ENCODE assay signal across 9 cellular contexts in genomic region chr15:51267714-51268105, GRCh38.
DNase-seq lines count a peak whose midpoint lies in the region; ATAC-seq and TF ChIP-seq lines count a peak whose summit lies in the region.
"Had no signal": no experiment of that assay in that cellular context is flagged by ENCODE, and none has a peak within 500 bp of the region (broad histone marks: within the 10 kb centered on the region; RNA-seq: fewer than 3 reads in every experiment).

No MANE protein-coding gene starts in this region.

- H3K9me3 ChIP-seq in Panc1 (ENCODE audit: control insufficient read depth, insufficient read depth, low read depth, low read length) (no peaks in the 10 kb centered on the region), parathyroid adenoma (ENCODE audit: control insufficient read depth, low read length) (no peaks in the 10 kb centered on the region)
- H3K9me3 ChIP-seq in naive thymus-derived CD4-positive, alpha-beta T cell (ENCODE audit: control insufficient read depth in 2 of 3, low read length in 3 of 3) = no peaks in the 10 kb centered on the region

- H3K27ac ChIP-seq in Panc1 (ENCODE audit: low read length) = no peak overlapping the region
- H3K27ac ChIP-seq in parathyroid adenoma = no peak overlapping the region
- H3K27ac ChIP-seq in naive thymus-derived CD4-positive, alpha-beta T cell (ENCODE audit: low read depth, low read length) = no peak overlapping the region

- no peaks in the 10 kb centered on the region for H3K79me2 ChIP-seq in parathyroid adenoma

- H3K9ac ChIP-seq in parathyroid adenoma = no peak overlapping the region

- H3K4me3 ChIP-seq in Panc1 (ENCODE audit: low read depth in 2 of 2, low read length in 2 of 2) (peak overlapping the region; percentile 31 to 46), parathyroid adenoma (ENCODE audit: low read depth, low read length) (peak overlapping the region; percentile 51)
- H3K4me3 ChIP-seq in naive thymus-derived CD4-positive, alpha-beta T cell (ENCODE audit: low read length) = no peak overlapping the region

- H2AFZ ChIP-seq in parathyroid adenoma = peak overlapping the region; percentile 73

- H3K4me3 Mint-ChIP-seq in naive thymus-derived CD4-positive, alpha-beta T cell = no peak overlapping the region

- H3K9me3 Mint-ChIP-seq in naive thymus-derived CD4-positive, alpha-beta T cell = peaks cover 0 to 5% (median 0%) of the 10 kb centered on the region in 11 donors

- DNase-seq in EL = peak; percentile 22
- DNase-seq in Panc1 (ENCODE audit: low read depth, low spot score) = no peak
- DNase-seq in head of caudate nucleus = peak in 40 of 42 donors; percentile 25 to 79 (median 56)
- no peak for DNase-seq in NK-92 (lab: John Stamatoyannopoulos, UW; ENCODE audit: unreplicated experiment)
- DNase-seq in omental fat pad (ENCODE audit: low spot score) = no peak
- DNase-seq in naive thymus-derived CD4-positive, alpha-beta T cell = no peak
- no peak for DNase-seq in activated CD4-positive, alpha-beta T cell treated with anti-CD3 and anti-CD28 coated beads for 1 hour
- DNase-seq: T-helper 9 cell had no signal

- TF ChIP-seq CTCF in Panc1 (IDR thresholded peaks at IDR 0.05) (no peak), parathyroid adenoma (IDR thresholded peaks at IDR 0.05) (no peak), omental fat pad (IDR thresholded peaks at IDR 0.05) (no peak)

- peaks cover 0 to 43% (median 21%) of the 10 kb centered on the region in 5 donors for H3K27me3 Mint-ChIP-seq in naive thymus-derived CD4-positive, alpha-beta T cell

- peaks cover 2 to 7% (median 5%) of the 10 kb centered on the region in 7 donors for H3K4me1 Mint-ChIP-seq in naive thymus-derived CD4-positive, alpha-beta T cell

- POLR2A ChIA-PET in Panc1 (lab: Charles Lee) = no interaction called here
- POLR2A ChIA-PET in naive thymus-derived CD4-positive, alpha-beta T cell (lab: Charles Lee) = no interaction called here

- H3K36me3 ChIP-seq in Panc1 (ENCODE audit: control insufficient read depth, insufficient read depth, low read length) (no peaks in the 10 kb centered on the region), parathyroid adenoma (ENCODE audit: control insufficient read depth, insufficient read depth, low read length) (no peaks in the 10 kb centered on the region)
- no peaks in the 10 kb centered on the region for H3K36me3 ChIP-seq in naive thymus-derived CD4-positive, alpha-beta T cell (ENCODE audit: control insufficient read depth in 2 of 3, insufficient read depth in 3 of 3, low read length in 3 of 3)

- ATAC-seq in Panc1 = peak; percentile 75
- ATAC-seq in omental fat pad (ENCODE audit: low FRiP score) = no peak
- ATAC-seq in naive thymus-derived CD4-positive, alpha-beta T cell = no peak

- intact Hi-C loops in Panc1 (cut with micrococcal nuclease; ENCODE audit: unreplicated experiment) = no loop called here
- intact Hi-C loops in head of caudate nucleus (cut with DNase I) = no loop called here
- intact Hi-C loops in naive thymus-derived CD4-positive, alpha-beta T cell (cut with micrococcal nuclease) = no loop called here

- H3K36me3 Mint-ChIP-seq in naive thymus-derived CD4-positive, alpha-beta T cell = peaks cover 0 to 4% (median 0%) of the 10 kb centered on the region in 5 donors

- H3K4me2 ChIP-seq in parathyroid adenoma (ENCODE audit: low read length) = peak overlapping the region; percentile 79

- CTCF ChIA-PET in Panc1 (lab: Charles Lee) = no interaction called here
- CTCF ChIA-PET in naive thymus-derived CD4-positive, alpha-beta T cell (lab: Charles Lee) = interaction anchor here (0.7 kb wide), 1 partner anchor 1599 kb away, joined by 3 read pairs; no protein-coding TSS in a partner anchor

- H3K4me1 ChIP-seq in Panc1 (ENCODE audit: control insufficient read depth, insufficient read depth, low read length) (no peaks in the 10 kb centered on the region), parathyroid adenoma (no peaks in the 10 kb centered on the region)
- no peaks in the 10 kb centered on the region for H3K4me1 ChIP-seq in naive thymus-derived CD4-positive, alpha-beta T cell (ENCODE audit: control insufficient read depth in 2 of 2, insufficient read depth in 2 of 2, low read length in 2 of 2)

- H3K27me3 ChIP-seq in Panc1 (ENCODE audit: control insufficient read depth, insufficient read depth, low read length) = peaks cover 13% of the 10 kb centered on the region
- H3K27me3 ChIP-seq in parathyroid adenoma (ENCODE audit: control insufficient read depth, insufficient read depth, low read length) = no peaks in the 10 kb centered on the region
- H3K27me3 ChIP-seq in naive thymus-derived CD4-positive, alpha-beta T cell (ENCODE audit: control insufficient read depth in 2 of 2, insufficient read depth in 2 of 2, low read length in 2 of 2) = peaks cover 0 to 5% of the 10 kb centered on the region in 2 donors

- in situ Hi-C loops in Panc1 (cut with HindIII; ENCODE audit: low pct_unique_long_range_greater_than_20kb, low sequenced_read_pairs) = no loop called here

- no peak overlapping the region for H3K27ac Mint-ChIP-seq in naive thymus-derived CD4-positive, alpha-beta T cell

- no TSS peak for BruUV-seq in Panc1 (replicated peaks; lab: Mats Ljungman, UMichigan)

Comparison
In these comparisons a context has a peak if more than half of its experiments do, and no peak if none do; other contexts are left out.
1. DNase-seq: peak in EL (single experiment) and head of caudate nucleus (40 of 42); none in Panc1 (single experiment), NK-92 (single experiment), omental fat pad (single experiment), naive thymus-derived CD4-positive, alpha-beta T cell (0 of 9) and activated CD4-positive, alpha-beta T cell treated with anti-CD3 and anti-CD28 coated beads for 1 hour (single experiment).